Comparison of ENCODE assay signal across 1 cellular context in the genomic region with DNA sequence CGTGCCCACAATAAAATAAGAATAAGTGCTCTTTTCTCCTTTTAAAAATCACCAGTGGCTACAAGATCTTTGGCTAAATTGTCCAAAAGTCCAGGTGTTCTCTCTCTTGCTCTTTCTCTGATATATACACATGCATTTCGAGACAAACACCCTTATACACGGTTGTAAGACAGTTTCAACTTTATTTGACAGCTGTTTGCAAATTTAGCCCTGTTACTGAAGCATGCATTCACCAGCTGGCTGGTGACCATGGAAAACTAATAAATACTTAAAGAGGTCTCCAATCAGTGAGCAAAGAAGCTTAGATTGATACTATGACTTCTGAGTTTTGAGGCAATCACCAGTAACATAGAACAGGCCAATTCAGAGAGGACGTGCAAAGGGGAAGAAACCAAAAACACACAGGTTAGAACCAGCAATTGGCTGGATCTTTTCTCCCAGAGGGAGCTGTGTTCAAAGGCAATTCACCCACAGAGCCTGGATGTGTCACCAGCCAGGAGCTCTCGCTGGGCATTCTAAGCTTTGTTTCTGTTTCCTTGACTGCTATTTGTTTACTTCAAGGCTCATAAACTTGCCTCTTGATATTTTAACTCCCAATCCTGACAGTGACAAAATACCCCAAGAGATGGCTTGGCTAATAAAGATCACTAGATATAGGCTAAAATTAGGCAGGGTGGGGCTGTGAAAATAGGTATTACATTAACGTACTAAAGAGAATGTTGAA.
TF ChIP-seq lines count a peak whose summit lies in the region.

No MANE protein-coding gene starts in this region.

TF ChIP-seq in IMR-90, 13 proteins besides CTCF, POLR2A, EP300 and RAD21 (continued from another document):
- TF ChIP-seq ELK1 (IDR thresholded peaks at IDR 0.05; ENCODE audit: borderline replicate concordance, low read depth, low read length) (no peak), RCOR1 (IDR thresholded peaks at IDR 0.05; ENCODE audit: insufficient replicate concordance, low read length) (no peak), NFE2L2 (IDR thresholded peaks at IDR 0.05; ENCODE audit: low read depth, low read length) (no peak), MXI1 (IDR thresholded peaks at IDR 0.05; ENCODE audit: borderline replicate concordance, low read depth, low read length) (no peak), MAFK (IDR thresholded peaks at IDR 0.05; ENCODE audit: low read depth, low read length) (no peak), SMC3 (IDR thresholded peaks at IDR 0.05; ENCODE audit: low read depth, low read length) (no peak), USF2 (IDR thresholded peaks at IDR 0.05; ENCODE audit: low read depth, low read length) (no peak), RFX5 (IDR thresholded peaks at IDR 0.05; ENCODE audit: low read depth, low read length) (no peak)
